10 cellular contexts compared by ENCODE assay signal in genomic region chr13:87677334-87678234, GRCh38. TPM values are rescaled to one million over a fixed set of nuclear protein-coding genes. Genes with fewer than 3 reads are reported as not detected.
DNase-seq lines count a peak whose midpoint lies in the region; ATAC-seq and TF ChIP-seq lines count a peak whose summit lies in the region.
"Had no signal": no experiment of that assay in that cellular context is flagged by ENCODE, and none has a peak within 500 bp of the region (broad histone marks: within the 10 kb centered on the region; RNA-seq: fewer than 3 reads in every experiment).

No MANE protein-coding gene starts in this region.

- H3K9me3 ChIP-seq in T-helper 17 cell (ENCODE audit: control insufficient read depth, low read length, poor library complexity, severe bottlenecking), result peaks cover 4% of the 10 kb centered on the region
- H3K9me3 ChIP-seq in neural progenitor cell (ENCODE audit: low read depth), result no peaks in the 10 kb centered on the region

- H3K4me1 Mint-ChIP-seq in activated CD4-positive, alpha-beta T cell treated with anti-CD3 and anti-CD28 coated beads for 36 hours, result peaks cover 27% of the 10 kb centered on the region
- H3K4me1 Mint-ChIP-seq in T-helper 17 cell (peaks cover 5% of the 10 kb centered on the region), neural progenitor cell (peaks cover 15% of the 10 kb centered on the region)

- no peak overlapping the region for H3K27ac ChIP-seq in neural progenitor cell
- H3K27ac ChIP-seq: PC-9 had no signal

- intact Hi-C loops in activated CD4-positive, alpha-beta T cell treated with anti-CD3 and anti-CD28 coated beads for 36 hours (cut with DNase I, micrococcal nuclease), result no loop called here

- POLR2A ChIA-PET in activated CD4-positive, alpha-beta T cell treated with anti-CD3 and anti-CD28 coated beads for 36 hours (lab: Charles Lee), result no interaction called here

- CTCF ChIA-PET in activated CD4-positive, alpha-beta T cell treated with anti-CD3 and anti-CD28 coated beads for 36 hours (lab: Charles Lee), result interaction anchor here (0.9 kb wide), 1 partner anchor 9 kb away, joined by 4 read pairs; no protein-coding TSS in a partner anchor

- DNase-seq in activated CD4-positive, alpha-beta T cell treated with anti-CD3 and anti-CD28 coated beads for 36 hours, result peak; percentile 40
- no peak for DNase-seq in activated CD4-positive, alpha-beta T cell treated with anti-CD3 and anti-CD28 coated beads, Interleukin-2, amount 50 U/mL, for 4 hours
- DNase-seq in T-helper 17 cell, result no peak
- no peak for DNase-seq in epithelial cell of esophagus (ENCODE audit: low read depth)
- peak; percentile 82 for DNase-seq in neural progenitor cell (ENCODE audit: low spot score)
- DNase-seq in T1000 (lab: John Stamatoyannopoulos, UW), result no peak
- DNase-seq: DND-41 had no signal

- H3K4me3 ChIP-seq in epithelial cell of esophagus (ENCODE audit: low read length), result peak overlapping the region; percentile 48
- H3K4me3 ChIP-seq in neural progenitor cell, result peak overlapping the region; percentile 55
- H3K4me3 ChIP-seq: PC-9 had no signal

- H2AFZ ChIP-seq in neural progenitor cell (replicated peaks), result no peak overlapping the region
- H2AFZ ChIP-seq: PC-9 had no signal

- TF ChIP-seq CTCF in epithelial cell of esophagus (IDR thresholded peaks at IDR 0.05; ENCODE audit: insufficient read depth, low read depth, low read length, missing control alignments), result no peak
- no peak for TF ChIP-seq CTCF in neural progenitor cell (IDR thresholded peaks at IDR 0.05)

- peak; percentile 33 for ATAC-seq in activated CD4-positive, alpha-beta T cell treated with anti-CD3 and anti-CD28 coated beads for 36 hours
- ATAC-seq in T-helper 17 cell (peak; percentile 64), GM19351 (IDR thresholded peaks at IDR 0.05; ENCODE audit: unreplicated experiment) (no peak), HG03457 (IDR thresholded peaks at IDR 0.05; ENCODE audit: unreplicated experiment) (no peak)

- H3K36me3 ChIP-seq in neural progenitor cell, result no peaks in the 10 kb centered on the region

- peaks cover 38% of the 10 kb centered on the region for H4K20me1 ChIP-seq in neural progenitor cell (ENCODE audit: low read depth)

- peak overlapping the region; percentile 47 for H3K4me3 Mint-ChIP-seq in activated CD4-positive, alpha-beta T cell treated with anti-CD3 and anti-CD28 coated beads for 36 hours
- peak overlapping the region; percentile 79 for H3K4me3 Mint-ChIP-seq in T-helper 17 cell
- H3K4me3 Mint-ChIP-seq in neural progenitor cell, result peak overlapping the region; percentile 74

- H3K27me3 Mint-ChIP-seq in activated CD4-positive, alpha-beta T cell treated with anti-CD3 and anti-CD28 coated beads for 36 hours, result peaks cover 61% of the 10 kb centered on the region
- H3K27me3 Mint-ChIP-seq in T-helper 17 cell, result peaks cover 43% of the 10 kb centered on the region
- H3K27me3 Mint-ChIP-seq in neural progenitor cell (ENCODE audit: insufficient read depth, low read depth), result peaks cover 10% of the 10 kb centered on the region

- H3K27ac Mint-ChIP-seq in activated CD4-positive, alpha-beta T cell treated with anti-CD3 and anti-CD28 coated beads for 36 hours, result no peak overlapping the region
- no peak overlapping the region for H3K27ac Mint-ChIP-seq in T-helper 17 cell
- H3K27ac Mint-ChIP-seq in neural progenitor cell, result no peak overlapping the region

- H3K36me3 Mint-ChIP-seq in activated CD4-positive, alpha-beta T cell treated with anti-CD3 and anti-CD28 coated beads for 36 hours (ENCODE audit: low read depth), result peaks cover 3% of the 10 kb centered on the region
- peaks cover 3% of the 10 kb centered on the region for H3K36me3 Mint-ChIP-seq in T-helper 17 cell (ENCODE audit: low read depth)
- peaks cover 27% of the 10 kb centered on the region for H3K36me3 Mint-ChIP-seq in neural progenitor cell

- H3K4me2 ChIP-seq in neural progenitor cell, result peak overlapping the region; percentile 93
- H3K4me2 ChIP-seq: PC-9 had no signal

- no peak overlapping the region for H3K9ac ChIP-seq in neural progenitor cell

- peaks cover 18% of the 10 kb centered on the region for H3K4me1 ChIP-seq in neural progenitor cell

- H3K79me2 ChIP-seq in neural progenitor cell (ENCODE audit: low read depth), result no peaks in the 10 kb centered on the region

- peaks cover 14% of the 10 kb centered on the region for H3F3A ChIP-seq in neural progenitor cell (ENCODE audit: low read depth)

- peaks cover 3% of the 10 kb centered on the region for H3K9me3 Mint-ChIP-seq in activated CD4-positive, alpha-beta T cell treated with anti-CD3 and anti-CD28 coated beads for 36 hours (ENCODE audit: low read depth)
- H3K9me3 Mint-ChIP-seq in neural progenitor cell, result peaks cover 5% of the 10 kb centered on the region

- peaks cover 95% of the 10 kb centered on the region for H3K27me3 ChIP-seq in neural progenitor cell

RNA-seq across cellular contexts. Expression of gene SLITRK5, which starts 6.4 kb away (rescaled TPM):
- not detected for total RNA-seq in activated CD4-positive, alpha-beta T cell treated with anti-CD3 and anti-CD28 coated beads for 36 hours
- total RNA-seq in T-helper 17 cell, result under 1 TPM; 0.17 to 0.21 TPM
- 1.5 and 1.9 TPM in 2 replicates for total RNA-seq in neural progenitor cell (ENCODE audit: low replicate concordance)

Comparison
In these comparisons a context has a peak if more than half of its experiments do, and no peak if none do; other contexts are left out.
1. DNase-seq: peak in activated CD4-positive, alpha-beta T cell treated with anti-CD3 and anti-CD28 coated beads for 36 hours (single experiment) and neural progenitor cell (single experiment); none in activated CD4-positive, alpha-beta T cell treated with anti-CD3 and anti-CD28 coated beads, Interleukin-2, amount 50 U/mL, for 4 hours (0 of 2), T-helper 17 cell (0 of 3), epithelial cell of esophagus (single experiment) and T1000 (single experiment).
2. ATAC-seq: peak in activated CD4-positive, alpha-beta T cell treated with anti-CD3 and anti-CD28 coated beads for 36 hours (single experiment) and T-helper 17 cell (single experiment); none in GM19351 (single experiment) and HG03457 (single experiment).
3. Peak in every context shown above with its lines, with median percentiles within 50 percentile points of each other: H3K4me3 Mint-ChIP-seq.